Comparison of ENCODE assay signal across 1 cellular context in genomic region chr9:114399381-114399780, GRCh38.
TF ChIP-seq lines count a peak whose summit lies in the region.

No MANE protein-coding gene starts in this region.

TF ChIP-seq in H1, 55 proteins besides CTCF, POLR2A, EP300 and RAD21 (continued from another document):
- TF ChIP-seq ATF3 (IDR thresholded peaks at IDR 0.05; ENCODE audit: insufficient read depth, low read depth, low read length), result no peak
- TF ChIP-seq ASH2L (IDR thresholded peaks at IDR 0.05; ENCODE audit: low read length), result no peak
- TF ChIP-seq USF2 (IDR thresholded peaks at IDR 0.05; ENCODE audit: low read length), result no peak
- no peak for TF ChIP-seq JUN (IDR thresholded peaks at IDR 0.05; ENCODE audit: low read depth, low read length)
- no peak for TF ChIP-seq FOSL1 (IDR thresholded peaks at IDR 0.05; ENCODE audit: insufficient read depth, low read depth, low read length)
- no peak for TF ChIP-seq ZNF274 (IDR thresholded peaks at IDR 0.05; ENCODE audit: borderline replicate concordance, extremely low read depth, low read length)
- TF ChIP-seq HDAC2 (IDR thresholded peaks at IDR 0.05; ENCODE audit: borderline replicate concordance in 1 of 2, low read depth in 2 of 2, low read length in 2 of 2), result no peak
- TF ChIP-seq SAP30 (IDR thresholded peaks at IDR 0.05; ENCODE audit: insufficient read depth, insufficient replicate concordance, low read length), result no peak
